8 cellular contexts compared by ENCODE assay signal in the genomic region with DNA sequence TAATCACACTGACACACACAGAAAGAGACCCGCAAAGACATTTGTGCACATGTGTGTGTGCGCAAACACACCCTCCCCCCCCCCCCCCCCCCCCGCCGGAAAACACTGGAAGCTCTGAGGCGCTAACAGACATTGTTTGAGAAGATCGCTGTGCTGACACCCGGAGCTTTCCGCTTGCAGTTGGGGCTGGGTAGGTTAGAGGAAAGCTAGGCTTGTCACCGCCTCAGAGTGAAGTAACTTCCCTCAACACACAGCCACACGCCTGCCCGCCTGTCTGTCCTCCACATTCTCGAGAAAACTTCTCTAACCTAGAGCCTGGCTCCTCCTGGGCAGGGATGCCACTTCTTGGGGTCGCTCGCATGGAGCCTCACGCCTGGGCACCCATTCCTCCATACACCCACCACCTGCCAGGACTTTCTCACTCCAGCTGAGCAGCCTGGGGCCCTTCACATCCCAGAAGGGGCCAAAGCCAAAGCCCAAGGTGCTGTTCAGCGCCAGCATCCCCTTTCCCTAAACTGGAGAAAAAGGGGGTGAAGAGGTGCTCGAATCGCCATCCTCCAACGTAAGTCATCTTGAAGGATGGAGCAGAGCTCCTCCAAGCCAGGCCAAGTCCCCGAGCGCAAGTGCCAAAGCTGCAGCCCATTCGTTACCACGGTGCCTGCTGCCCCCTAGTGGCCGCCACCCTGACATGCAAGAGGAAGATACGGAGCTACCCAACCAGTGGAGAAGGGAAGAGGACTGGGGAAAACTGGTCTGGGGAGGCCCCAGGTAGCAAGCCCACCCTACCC.
DNase-seq lines count a peak whose midpoint lies in the region; ATAC-seq and TF ChIP-seq lines count a peak whose summit lies in the region.

No MANE protein-coding gene starts in this region.

- H2AFZ ChIP-seq in fibroblast of lung (ENCODE audit: low read length): no peak overlapping the region

- no TSS peak for BruUV-seq in Panc1 (replicated peaks; lab: Mats Ljungman, UMichigan)

- in situ Hi-C loops in Panc1 (cut with HindIII; ENCODE audit: low pct_unique_long_range_greater_than_20kb, low sequenced_read_pairs): no loop called here

- H3K9me3 ChIP-seq in Panc1 (ENCODE audit: control insufficient read depth, insufficient read depth, low read depth, low read length): no peaks in the 10 kb centered on the region
- no peaks in the 10 kb centered on the region for H3K9me3 ChIP-seq in fibroblast of lung (ENCODE audit: control insufficient read depth, insufficient read depth, low read depth, low read length)

- no peak overlapping the region for H3K27ac ChIP-seq in Panc1 (ENCODE audit: low read length)
- no peak overlapping the region for H3K27ac ChIP-seq in fibroblast of lung (ENCODE audit: insufficient read depth, low read length)

- POLR2A ChIA-PET in Panc1 (lab: Charles Lee): interaction anchor here (0.5 to 0.6 kb wide), 2 partner anchors 68 to 1767 kb away, joined by 5 read pairs; no protein-coding TSS in a partner anchor

- no peak overlapping the region for H3K4me3 Mint-ChIP-seq in natural killer cell treated with Interleukin-12 subunit alpha and Interleukin-12 subunit beta and Interleukin-15 and Interleukin-18, amount 100 ng/mL, for 72 hours
- H3K4me3 Mint-ChIP-seq in stimulated activated naive CD8-positive, alpha-beta T cell treated with anti-CD3 and anti-CD28 coated beads, Interleukin-15, amount 100 ng/mL, for 72 hours: no peak overlapping the region

- no peak overlapping the region for H3K27ac Mint-ChIP-seq in natural killer cell treated with Interleukin-12 subunit alpha and Interleukin-12 subunit beta and Interleukin-15 and Interleukin-18, amount 100 ng/mL, for 72 hours
- H3K27ac Mint-ChIP-seq in stimulated activated naive CD8-positive, alpha-beta T cell treated with anti-CD3 and anti-CD28 coated beads, Interleukin-15, amount 100 ng/mL, for 72 hours: peak overlapping the region in 1 of 2 donors; percentile 93

- no peak overlapping the region for H3K4me2 ChIP-seq in fibroblast of lung (ENCODE audit: extremely low read depth, insufficient read depth, low read length)

- H3K27me3 ChIP-seq in Panc1 (ENCODE audit: control insufficient read depth, insufficient read depth, low read length) (no peaks in the 10 kb centered on the region), fibroblast of lung (ENCODE audit: control insufficient read depth, insufficient read depth, low read length) (no peaks in the 10 kb centered on the region)

- TF ChIP-seq CTCF in Panc1 (IDR thresholded peaks at IDR 0.05): peak; percentile 96
- TF ChIP-seq CTCF in fibroblast of lung (conservative IDR thresholded peaks at IDR 0.05 in 1 of 2, IDR thresholded peaks at IDR 0.05 in 1 of 2; ENCODE audit: low read depth in 1 of 2, low read length in 2 of 2): peak; percentile 76 to 90

- H3K36me3 Mint-ChIP-seq in natural killer cell treated with Interleukin-12 subunit alpha and Interleukin-12 subunit beta and Interleukin-15 and Interleukin-18, amount 100 ng/mL, for 72 hours: no peaks in the 10 kb centered on the region

- H3K27me3 Mint-ChIP-seq in natural killer cell treated with Interleukin-12 subunit alpha and Interleukin-12 subunit beta and Interleukin-15 and Interleukin-18, amount 100 ng/mL, for 72 hours: no peaks in the 10 kb centered on the region
- no peaks in the 10 kb centered on the region for H3K27me3 Mint-ChIP-seq in stimulated activated naive CD8-positive, alpha-beta T cell treated with anti-CD3 and anti-CD28 coated beads, Interleukin-15, amount 100 ng/mL, for 72 hours

- H3K4me3 ChIP-seq in Panc1 (ENCODE audit: low read depth in 2 of 2, low read length in 2 of 2): no peak overlapping the region
- no peak overlapping the region for H3K4me3 ChIP-seq in fibroblast of lung (replicated peaks in 1 of 4; ENCODE audit: control extremely low read depth in 1 of 4, insufficient read depth in 1 of 4, low read depth in 3 of 4, low read length in 4 of 4)

- DNase-seq in CD1c-positive myeloid dendritic cell (ENCODE audit: extremely low spot score) (peak; percentile 83), HK-2 (ENCODE audit: unreplicated experiment) (peak; percentile 73), Panc1 (ENCODE audit: low read depth, low spot score) (peak; percentile 35), fibroblast of lung (ENCODE audit: low read depth in 2 of 2) (peak; percentile 41 to 68)
- peak; percentile 85 to 86 for DNase-seq in activated T-cell treated with anti-CD3 and anti-CD28 coated beads, Interleukin-2, amount 50 U/mL, for 48 hours
- peak; percentile 80 for DNase-seq in natural killer cell treated with Interleukin-12 subunit alpha and Interleukin-12 subunit beta and Interleukin-15 and Interleukin-18, amount 100 ng/mL, for 72 hours (ENCODE audit: low spot score)
- peak; percentile 70 to 72 for DNase-seq in stimulated activated naive CD8-positive, alpha-beta T cell treated with anti-CD3 and anti-CD28 coated beads, Interleukin-15, amount 100 ng/mL, for 72 hours

- peak; percentile 76 for ATAC-seq in Panc1
- peak; percentile 63 to 66 for ATAC-seq in natural killer cell treated with Interleukin-12 subunit alpha and Interleukin-12 subunit beta and Interleukin-15 and Interleukin-18, amount 100 ng/mL, for 72 hours
- ATAC-seq in stimulated activated naive CD8-positive, alpha-beta T cell treated with anti-CD3 and anti-CD28 coated beads, Interleukin-15, amount 100 ng/mL, for 72 hours: peak; percentile 67
- ATAC-seq in HG03439 (IDR thresholded peaks at IDR 0.05; ENCODE audit: unreplicated experiment): no peak

- H3K4me1 ChIP-seq in Panc1 (ENCODE audit: control insufficient read depth, insufficient read depth, low read length) (peaks cover 5% of the 10 kb centered on the region; the same call in 1 of the 2 replicates), fibroblast of lung (ENCODE audit: control insufficient read depth, extremely low read depth, insufficient read depth, low read length) (no peaks in the 10 kb centered on the region)

- CTCF ChIA-PET in Panc1 (lab: Charles Lee): interaction anchor here (0.5 to 2.7 kb wide), 24 partner anchors 8 to 366 kb away, joined by 3 to 80 read pairs (median 4); no protein-coding TSS in a partner anchor

- peaks cover 3% of the 10 kb centered on the region for H3K36me3 ChIP-seq in Panc1 (ENCODE audit: control insufficient read depth, insufficient read depth, low read length)
- peaks cover 11% of the 10 kb centered on the region for H3K36me3 ChIP-seq in fibroblast of lung (ENCODE audit: control insufficient read depth, insufficient read depth, low read length)

- H3K79me2 ChIP-seq in fibroblast of lung (ENCODE audit: control insufficient read depth, insufficient read depth, low read length): no peaks in the 10 kb centered on the region

- H4K20me1 ChIP-seq in fibroblast of lung (ENCODE audit: control insufficient read depth, extremely low read depth, insufficient read depth, low read length): no peaks in the 10 kb centered on the region

- no peak overlapping the region for H3K9ac ChIP-seq in fibroblast of lung (ENCODE audit: insufficient read depth, low read length)

- H3K4me1 Mint-ChIP-seq in natural killer cell treated with Interleukin-12 subunit alpha and Interleukin-12 subunit beta and Interleukin-15 and Interleukin-18, amount 100 ng/mL, for 72 hours (ENCODE audit: low read depth in 2 of 2): peaks cover 8 to 14% of the 10 kb centered on the region in 2 donors
- peaks cover 15% of the 10 kb centered on the region for H3K4me1 Mint-ChIP-seq in stimulated activated naive CD8-positive, alpha-beta T cell treated with anti-CD3 and anti-CD28 coated beads, Interleukin-15, amount 100 ng/mL, for 72 hours

- intact Hi-C loops in Panc1 (cut with micrococcal nuclease; ENCODE audit: unreplicated experiment): no loop called here

- H3K9me3 Mint-ChIP-seq in natural killer cell treated with Interleukin-12 subunit alpha and Interleukin-12 subunit beta and Interleukin-15 and Interleukin-18, amount 100 ng/mL, for 72 hours: no peaks in the 10 kb centered on the region
- H3K9me3 Mint-ChIP-seq in stimulated activated naive CD8-positive, alpha-beta T cell treated with anti-CD3 and anti-CD28 coated beads, Interleukin-15, amount 100 ng/mL, for 72 hours: no peaks in the 10 kb centered on the region

Comparison
In these comparisons a context has a peak if more than half of its experiments do, and no peak if none do; other contexts are left out.
1. DNase-seq: peak in every context shown above with its lines; median percentile 86 in activated T-cell treated with anti-CD3 and anti-CD28 coated beads, Interleukin-2, amount 50 U/mL, for 48 hours; 83 in CD1c-positive myeloid dendritic cell; 80 in natural killer cell treated with Interleukin-12 subunit alpha and Interleukin-12 subunit beta and Interleukin-15 and Interleukin-18, amount 100 ng/mL, for 72 hours; 73 in HK-2; 71 in stimulated activated naive CD8-positive, alpha-beta T cell treated with anti-CD3 and anti-CD28 coated beads, Interleukin-15, amount 100 ng/mL, for 72 hours; 54 in fibroblast of lung; 35 in Panc1.